In genomic region chr16:57999366-57999970, GRCh38 we compare ENCODE assay signal across 8 cellular contexts. TPM values are rescaled to one million over a fixed set of nuclear protein-coding genes. Genes with fewer than 3 reads are reported as not detected.
DNase-seq lines count a peak whose midpoint lies in the region; ATAC-seq and TF ChIP-seq lines count a peak whose summit lies in the region.

No MANE protein-coding gene starts in this region.

- peaks cover 18% of the 10 kb centered on the region for H3K4me1 Mint-ChIP-seq in type B pancreatic cell (ENCODE audit: unreplicated experiment)

- H3K9me3 ChIP-seq in heart right ventricle (no peaks in the 10 kb centered on the region), mesodermal cell (ENCODE audit: control insufficient read depth, low read length) (no peaks in the 10 kb centered on the region)

- peak overlapping the region; percentile 86 to 97 (median 92) for H3K27ac ChIP-seq in heart right ventricle
- peak overlapping the region; percentile 23 for H3K27ac ChIP-seq in mesodermal cell (ENCODE audit: low read depth, low read length, severe bottlenecking)

- peak overlapping the region; percentile 87 for H3K4me3 Mint-ChIP-seq in type B pancreatic cell

- no peak for TF ChIP-seq CTCF in heart right ventricle (IDR thresholded peaks at IDR 0.05)
- peak; percentile 23 for TF ChIP-seq CTCF in type B pancreatic cell (conservative IDR thresholded peaks at IDR 0.05)

- DNase-seq in heart right ventricle = no peak
- no peak for DNase-seq in left cardiac atrium
- DNase-seq in cerebellum (ENCODE audit: low spot score) = peak; percentile 37
- no peak for DNase-seq in type B pancreatic cell (ENCODE audit: extremely low spot score, unreplicated experiment)
- no peak for DNase-seq in Ammon's horn (ENCODE audit: low spot score)

- H3K36me3 Mint-ChIP-seq in type B pancreatic cell = peaks cover under 1% of the 10 kb centered on the region

- H3K36me3 ChIP-seq in heart right ventricle = peaks cover 0 to 59% (median 18%) of the 10 kb centered on the region in 9 donors
- H3K36me3 ChIP-seq in mesodermal cell (ENCODE audit: control insufficient read depth, insufficient read depth, low read length) = peaks cover 50% of the 10 kb centered on the region

- ATAC-seq in heart right ventricle (no peak), left cardiac atrium (no peak), SK-N-SH treated with all-trans-retinoic acid at 6 μM for 48 hours (peak; percentile 6; the same call in 1 of the 3 replicates), HG03571 (IDR thresholded peaks at IDR 0.05; ENCODE audit: unreplicated experiment) (no peak)

- peak overlapping the region; percentile 81 for H3K27ac Mint-ChIP-seq in type B pancreatic cell

- no peaks in the 10 kb centered on the region for H3K9me3 Mint-ChIP-seq in type B pancreatic cell

- intact Hi-C loops in heart right ventricle (cut with DNase I) (loop anchor here in 5 of 10 donors (2.0 to 10.0 kb wide), 5 partner anchors 97 to 422 kb away; no protein-coding TSS in a partner anchor), left cardiac atrium (cut with DNase I) (loop anchor here in 1 of 2 donors (2.0 kb wide), 1 partner anchor 99 kb away; no protein-coding TSS in a partner anchor)

- no peaks in the 10 kb centered on the region for H3K27me3 Mint-ChIP-seq in type B pancreatic cell

- H3K4me1 ChIP-seq in heart right ventricle (peaks cover 9 to 60% (median 38%) of the 10 kb centered on the region in 9 donors), mesodermal cell (ENCODE audit: control insufficient read depth, insufficient read depth, low read length, poor library complexity, severe bottlenecking) (peaks cover 17% of the 10 kb centered on the region)

- H3K4me3 ChIP-seq in heart right ventricle (peak overlapping the region; percentile 57 to 97 (median 72)), mesodermal cell (ENCODE audit: extremely low read depth, insufficient read depth, low read length, poor library complexity, severe bottlenecking) (peak overlapping the region; percentile 67)

- H3K27me3 ChIP-seq in heart right ventricle = no peaks in the 10 kb centered on the region

- 16 to 21% methylated on average over 6 of the region's 6 CpGs for WGBS in heart right ventricle, 2 donors
- WGBS in mesodermal cell (ENCODE audit: insufficient coverage in 2 of 2), 2 experiments = 22 to 35% methylated on average over 5 of the region's 6 CpGs

TF ChIP-seq in SK-N-SH treated with all-trans-retinoic acid at 6 μM for 48 hours, 23 proteins besides CTCF, POLR2A, EP300 and RAD21:
- TF ChIP-seq ZNF8 (CRISPR knock-in tag; IDR thresholded peaks at IDR 0.05) = no peak
- TF ChIP-seq TSHZ2 (CRISPR knock-in tag; IDR thresholded peaks at IDR 0.05) = no peak
- TF ChIP-seq TCF4 (CRISPR knock-in tag; IDR thresholded peaks at IDR 0.05; ENCODE audit: borderline replicate concordance) = no peak
- TF ChIP-seq ZC3H10 (CRISPR knock-in tag; IDR thresholded peaks at IDR 0.05) = no peak
- TF ChIP-seq ZNF565 (CRISPR knock-in tag; conservative IDR thresholded peaks at IDR 0.05; ENCODE audit: low read depth) = no peak
- TF ChIP-seq POU6F1 (CRISPR knock-in tag; IDR thresholded peaks at IDR 0.05; ENCODE audit: borderline replicate concordance, low read depth) = no peak
- TF ChIP-seq ISL1 (CRISPR knock-in tag; IDR thresholded peaks at IDR 0.05) = no peak

RNA-seq across cellular contexts. Expression of gene ZNF319, which starts 1.0 kb away (rescaled TPM):
- total RNA-seq in heart right ventricle (10 to 100 TPM in 1 of 10 donors, 1 to 10 TPM in 9; 5.0 to 11.3 (median 7.5) TPM), left cardiac atrium (1 to 10 TPM; 5.9 to 8.1 TPM), cerebellum (6.0 TPM), type B pancreatic cell (ENCODE audit: low replicate concordance) (13.7 and 14.2 TPM in 2 replicates)
- polyA plus RNA-seq in heart right ventricle = 1 to 10 TPM; 3.5 to 4.3 TPM
- polyA plus RNA-seq in mesodermal cell (2013, experiment 1 of 2) = 6.6 TPM
- polyA plus RNA-seq in mesodermal cell (2013, experiment 2 of 2) = 5.7 TPM

RNA-seq across cellular contexts. Expression of gene USB1, which starts 1.7 kb away (rescaled TPM):
- total RNA-seq in heart right ventricle (10 to 100 TPM; 21.1 to 39.2 (median 31.5) TPM), left cardiac atrium (10 to 100 TPM; 32.3 to 37.7 TPM), cerebellum (8.6 TPM), type B pancreatic cell (ENCODE audit: low replicate concordance) (39.7 and 42.9 TPM in 2 replicates)
- 10 to 100 TPM; 23.6 to 44.3 TPM for polyA plus RNA-seq in heart right ventricle
- polyA plus RNA-seq in mesodermal cell (2013, experiment 1 of 2) = 66.8 TPM
- 62.9 TPM for polyA plus RNA-seq in mesodermal cell (2013, experiment 2 of 2)

RNA-seq across cellular contexts. Expression of gene MMP15, which starts 26.1 kb away (rescaled TPM):
- 10 to 100 TPM; 38.2 to 88.4 (median 59.3) TPM for total RNA-seq in heart right ventricle
- polyA plus RNA-seq in heart right ventricle = 10 to 100 TPM; 24.4 to 31.4 TPM
- total RNA-seq in left cardiac atrium = 10 to 100 TPM; 46.2 to 52.9 TPM
- total RNA-seq in cerebellum = 14.3 TPM
- polyA plus RNA-seq in mesodermal cell (2013, experiment 1 of 2) = 43.4 TPM
- polyA plus RNA-seq in mesodermal cell (2013, experiment 2 of 2) = 37.4 TPM
- total RNA-seq in type B pancreatic cell (ENCODE audit: low replicate concordance) = 33.2 and 46.3 TPM in 2 replicates

RNA-seq across cellular contexts. Expression of gene CNGB1, which starts 28.5 kb away (rescaled TPM):
- not detected for total RNA-seq in heart right ventricle
- not detected for polyA plus RNA-seq in heart right ventricle
- total RNA-seq in left cardiac atrium = not detected
- total RNA-seq in cerebellum = 3.0 TPM
- 0.11 TPM for polyA plus RNA-seq in mesodermal cell (2013, experiment 1 of 2)
- 0.35 TPM for polyA plus RNA-seq in mesodermal cell (2013, experiment 2 of 2)
- 0.19 and 2.3 TPM in 2 replicates for total RNA-seq in type B pancreatic cell (ENCODE audit: low replicate concordance)
